In genomic region chrX:74382613-74383012, GRCh38 we compare ENCODE assay signal across 8 cellular contexts. TPM values are rescaled to one million over a fixed set of nuclear protein-coding genes. Genes with fewer than 3 reads are reported as not detected.
DNase-seq lines count a peak whose midpoint lies in the region; ATAC-seq, FAIRE-seq and TF ChIP-seq lines count a peak whose summit lies in the region.

No MANE protein-coding gene starts in this region.

- no peaks in the 10 kb centered on the region for H3K36me3 ChIP-seq in tibial nerve

- peaks cover 5% of the 10 kb centered on the region for H3K27me3 Mint-ChIP-seq in activated T-helper 17 cell treated with anti-CD3 and anti-CD28 coated beads, Interleukin-2, amount 50 U/mL, for 72 hours

- H3K9me3 ChIP-seq in tibial nerve = no peaks in the 10 kb centered on the region

- DNase-seq in AG20443 (ENCODE audit: low spot score) (peak; percentile 60), HTR-8/SVneo (ENCODE audit: insufficient read length, low spot score) (peak; percentile 91), RPMI8226 (peak; percentile 55), fibroblast of villous mesenchyme (ENCODE audit: low read depth) (peak; percentile 47), omental fat pad (ENCODE audit: low spot score) (peak; percentile 70), tibial nerve (ENCODE audit: low spot score in 2 of 2) (peak; percentile 53 to 75)

- H3K27ac Mint-ChIP-seq in activated T-helper 17 cell treated with anti-CD3 and anti-CD28 coated beads, Interleukin-2, amount 50 U/mL, for 72 hours = no peak overlapping the region

- peak; percentile 89 for FAIRE-seq in HTR-8/SVneo (lab: Jason Lieb, UNC)

- no peak overlapping the region for H3K27ac ChIP-seq in tibial nerve

- H3K4me3 ChIP-seq in fibroblast of villous mesenchyme (ENCODE audit: low read depth, low read length) = no peak overlapping the region
- H3K4me3 ChIP-seq in tibial nerve = no peak overlapping the region

- H3K9me3 Mint-ChIP-seq in activated T-helper 17 cell treated with anti-CD3 and anti-CD28 coated beads, Interleukin-2, amount 50 U/mL, for 72 hours = no peaks in the 10 kb centered on the region

- H3K27me3 ChIP-seq in tibial nerve = peaks cover 0 to 16% of the 10 kb centered on the region in 2 donors

- H3K36me3 Mint-ChIP-seq in activated T-helper 17 cell treated with anti-CD3 and anti-CD28 coated beads, Interleukin-2, amount 50 U/mL, for 72 hours (ENCODE audit: low read depth) = no peaks in the 10 kb centered on the region

- TF ChIP-seq CTCF in fibroblast of villous mesenchyme (IDR thresholded peaks at IDR 0.05; ENCODE audit: insufficient read depth, low read depth, low read length) (peak; percentile 77), omental fat pad (IDR thresholded peaks at IDR 0.05) (no peak), tibial nerve (IDR thresholded peaks at IDR 0.05) (peak; percentile 64 to 74 (median 67))

- 11 to 20% methylated on average over 1 to 2 of the region's 2 CpGs for WGBS in tibial nerve, 2 donors

- TF ChIP-seq POLR2A in tibial nerve (IDR thresholded peaks at IDR 0.05) = no peak

- ATAC-seq in GM18868 (IDR thresholded peaks at IDR 0.05; ENCODE audit: unreplicated experiment) = peak; percentile 91
- ATAC-seq in activated T-helper 17 cell treated with anti-CD3 and anti-CD28 coated beads, Interleukin-2, amount 50 U/mL, for 72 hours (replicated peaks) = peak; percentile 75
- ATAC-seq in omental fat pad (ENCODE audit: low FRiP score) = peak; percentile 76

- H3K4me1 Mint-ChIP-seq in activated T-helper 17 cell treated with anti-CD3 and anti-CD28 coated beads, Interleukin-2, amount 50 U/mL, for 72 hours = no peaks in the 10 kb centered on the region

- H3K4me3 Mint-ChIP-seq in activated T-helper 17 cell treated with anti-CD3 and anti-CD28 coated beads, Interleukin-2, amount 50 U/mL, for 72 hours = no peak overlapping the region

- no peak for TF ChIP-seq EP300 in tibial nerve (IDR thresholded peaks at IDR 0.05)

- H3K4me1 ChIP-seq in tibial nerve = no peaks in the 10 kb centered on the region

RNA-seq across cellular contexts. Expression of gene SLC16A2, which starts 38.7 kb away (rescaled TPM):
- total RNA-seq in activated T-helper 17 cell treated with anti-CD3 and anti-CD28 coated beads, Interleukin-2, amount 50 U/mL, for 72 hours = 1 to 10 TPM in 1 of 2 donors, under 1 TPM in 1; 0.11 to 1.5 TPM
- total RNA-seq in fibroblast of villous mesenchyme (10.6 and 10.8 TPM in 2 replicates), omental fat pad (10 to 100 TPM in 2 of 4 donors, 1 to 10 TPM in 2; 8.0 to 15.8 (median 10.2) TPM), tibial nerve (10 to 100 TPM in 2 of 4 donors, 1 to 10 TPM in 2; 9.2 to 13.3 (median 10.8) TPM)

Comparison
In these comparisons a context has a peak if more than half of its experiments do, and no peak if none do; other contexts are left out.
1. CTCF ChIP-seq: peak in fibroblast of villous mesenchyme (single experiment) and tibial nerve (5 of 5); none in omental fat pad (0 of 3).
2. Peak in every context shown above with its lines, with median percentiles within 50 percentile points of each other: DNase-seq and ATAC-seq.